In genomic region chr1:8663915-8664331, GRCh38 we compare ENCODE assay signal across 8 cellular contexts.
DNase-seq lines count a peak whose midpoint lies in the region; ATAC-seq lines count a peak whose summit lies in the region.

No MANE protein-coding gene starts in this region.

- peak overlapping the region in 1 of 2 experiments; percentile 64 for H3K4me3 ChIP-seq in mesenchymal stem cell (ENCODE audit: insufficient read depth in 1 of 2, low read depth in 1 of 2, low read length in 2 of 2)

- no peak overlapping the region for H3K27ac ChIP-seq in mesenchymal stem cell (ENCODE audit: low read length, poor library complexity, severe bottlenecking)

- peak overlapping the region; percentile 21 for H2BK120ac ChIP-seq in mesenchymal stem cell (ENCODE audit: low read depth, low read length)

- intact Hi-C loops in posterior vena cava (cut with DNase I): no loop called here

- H3K14ac ChIP-seq in mesenchymal stem cell (ENCODE audit: low read length in 2 of 2): no peak overlapping the region

- H2BK12ac ChIP-seq in mesenchymal stem cell (ENCODE audit: low read length in 2 of 2): peak overlapping the region; percentile 45 to 68

- H3K18ac ChIP-seq in mesenchymal stem cell (ENCODE audit: low read depth in 1 of 2, low read length in 2 of 2): peak overlapping the region; percentile 77 to 78

- H3K27me3 ChIP-seq in mesenchymal stem cell (ENCODE audit: control insufficient read depth in 1 of 2, insufficient read depth in 1 of 2, low read length in 2 of 2): no peaks in the 10 kb centered on the region

- peaks cover 4% of the 10 kb centered on the region for H3K36me3 Mint-ChIP-seq in activated naive CD8-positive, alpha-beta T cell treated with anti-CD3 and anti-CD28 coated beads, Interleukin-2, amount 10 ng/mL, durations not matched to agents 7 days and 5 days

- DNase-seq in GM03348 (ENCODE audit: low spot score) (peak; percentile 57), mesenchymal stem cell (peak; percentile 83), posterior vena cava (ENCODE audit: low spot score) (no peak), NCI-H526 treated with DMSO at 0.1 percent for 48 hours (lab: John Stamatoyannopoulos, UW) (no peak), NCI-H2196 treated with DMSO at 0.1 percent for 48 hours (lab: John Stamatoyannopoulos, UW; ENCODE audit: unreplicated experiment) (no peak), NCI-H2171 (lab: John Stamatoyannopoulos, UW) (no peak)
- no peak for DNase-seq in activated naive CD8-positive, alpha-beta T cell treated with anti-CD3 and anti-CD28 coated beads, Interleukin-2, amount 10 ng/mL, durations not matched to agents 7 days and 5 days

- H3K4me3 Mint-ChIP-seq in activated naive CD8-positive, alpha-beta T cell treated with anti-CD3 and anti-CD28 coated beads, Interleukin-2, amount 10 ng/mL, durations not matched to agents 7 days and 5 days: no peak overlapping the region

- H2AK5ac ChIP-seq in mesenchymal stem cell (ENCODE audit: low read length, severe bottlenecking): peak overlapping the region; percentile 80

- H3K23ac ChIP-seq in mesenchymal stem cell (ENCODE audit: low read length in 2 of 2): no peak overlapping the region

- H3K9me3 ChIP-seq in mesenchymal stem cell (ENCODE audit: control insufficient read depth, low read length): no peaks in the 10 kb centered on the region

- peak overlapping the region in 1 of 2 experiments; percentile 19 for H3K4ac ChIP-seq in mesenchymal stem cell (ENCODE audit: low read depth in 1 of 2, low read length in 2 of 2)

- H4K91ac ChIP-seq in mesenchymal stem cell (ENCODE audit: low read length): peak overlapping the region; percentile 30

- H3K4me1 Mint-ChIP-seq in activated naive CD8-positive, alpha-beta T cell treated with anti-CD3 and anti-CD28 coated beads, Interleukin-2, amount 10 ng/mL, durations not matched to agents 7 days and 5 days: peaks cover 11% of the 10 kb centered on the region

- no peaks in the 10 kb centered on the region for H3K36me3 ChIP-seq in mesenchymal stem cell (ENCODE audit: control insufficient read depth in 1 of 2, insufficient read depth in 2 of 2, low read depth in 1 of 2, low read length in 2 of 2)

- 78% methylated on average over 2 of the region's 2 CpGs for WGBS in mesenchymal stem cell

- no peak overlapping the region for H3K4me2 ChIP-seq in mesenchymal stem cell (ENCODE audit: low read length, poor library complexity, severe bottlenecking)

- H4K8ac ChIP-seq in mesenchymal stem cell (ENCODE audit: low read length): peak overlapping the region; percentile 52

- peak overlapping the region; percentile 72 for H3K9ac ChIP-seq in mesenchymal stem cell (ENCODE audit: low read length)

- peak; percentile 56 for ATAC-seq in HG02678 (IDR thresholded peaks at IDR 0.05; ENCODE audit: unreplicated experiment)
- peak; percentile 87 for ATAC-seq in activated naive CD8-positive, alpha-beta T cell treated with anti-CD3 and anti-CD28 coated beads, Interleukin-2, amount 10 ng/mL, durations not matched to agents 7 days and 5 days (ENCODE audit: low read depth)

- H2BK15ac ChIP-seq in mesenchymal stem cell (ENCODE audit: low read depth, poor library complexity, severe bottlenecking): peak overlapping the region; percentile 49

- H3K79me1 ChIP-seq in mesenchymal stem cell (replicated peaks; ENCODE audit: low read length, poor library complexity, severe bottlenecking): peaks cover 13% of the 10 kb centered on the region

- H2AFZ ChIP-seq in mesenchymal stem cell (ENCODE audit: low read depth, low read length): no peak overlapping the region

- H2BK5ac ChIP-seq in mesenchymal stem cell (ENCODE audit: low read depth, low read length, poor library complexity, severe bottlenecking): no peak overlapping the region

- POLR2A ChIA-PET in activated naive CD8-positive, alpha-beta T cell treated with anti-CD3 and anti-CD28 coated beads, Interleukin-2, amount 10 ng/mL, durations not matched to agents 7 days and 5 days (lab: Charles Lee): interaction anchor here (1.4 kb wide), 1 partner anchor 39 kb away, joined by 5 read pairs; no protein-coding TSS in a partner anchor

- no peaks in the 10 kb centered on the region for H3K27me3 Mint-ChIP-seq in activated naive CD8-positive, alpha-beta T cell treated with anti-CD3 and anti-CD28 coated beads, Interleukin-2, amount 10 ng/mL, durations not matched to agents 7 days and 5 days

- H3K4me1 ChIP-seq in mesenchymal stem cell (ENCODE audit: control insufficient read depth, insufficient read depth, low read depth, low read length): peaks cover 27% of the 10 kb centered on the region

- H3K9me3 Mint-ChIP-seq in activated naive CD8-positive, alpha-beta T cell treated with anti-CD3 and anti-CD28 coated beads, Interleukin-2, amount 10 ng/mL, durations not matched to agents 7 days and 5 days: no peaks in the 10 kb centered on the region

- H3K27ac Mint-ChIP-seq in activated naive CD8-positive, alpha-beta T cell treated with anti-CD3 and anti-CD28 coated beads, Interleukin-2, amount 10 ng/mL, durations not matched to agents 7 days and 5 days: no peak overlapping the region

Comparison
In these comparisons a context has a peak if more than half of its experiments do, and no peak if none do; other contexts are left out.
1. DNase-seq: peak in GM03348 (single experiment) and mesenchymal stem cell (single experiment); none in activated naive CD8-positive, alpha-beta T cell treated with anti-CD3 and anti-CD28 coated beads, Interleukin-2, amount 10 ng/mL, durations not matched to agents 7 days and 5 days (single experiment), posterior vena cava (single experiment), NCI-H526 treated with DMSO at 0.1 percent for 48 hours (single experiment), NCI-H2196 treated with DMSO at 0.1 percent for 48 hours (single experiment) and NCI-H2171 (single experiment).